In the genomic region with DNA sequence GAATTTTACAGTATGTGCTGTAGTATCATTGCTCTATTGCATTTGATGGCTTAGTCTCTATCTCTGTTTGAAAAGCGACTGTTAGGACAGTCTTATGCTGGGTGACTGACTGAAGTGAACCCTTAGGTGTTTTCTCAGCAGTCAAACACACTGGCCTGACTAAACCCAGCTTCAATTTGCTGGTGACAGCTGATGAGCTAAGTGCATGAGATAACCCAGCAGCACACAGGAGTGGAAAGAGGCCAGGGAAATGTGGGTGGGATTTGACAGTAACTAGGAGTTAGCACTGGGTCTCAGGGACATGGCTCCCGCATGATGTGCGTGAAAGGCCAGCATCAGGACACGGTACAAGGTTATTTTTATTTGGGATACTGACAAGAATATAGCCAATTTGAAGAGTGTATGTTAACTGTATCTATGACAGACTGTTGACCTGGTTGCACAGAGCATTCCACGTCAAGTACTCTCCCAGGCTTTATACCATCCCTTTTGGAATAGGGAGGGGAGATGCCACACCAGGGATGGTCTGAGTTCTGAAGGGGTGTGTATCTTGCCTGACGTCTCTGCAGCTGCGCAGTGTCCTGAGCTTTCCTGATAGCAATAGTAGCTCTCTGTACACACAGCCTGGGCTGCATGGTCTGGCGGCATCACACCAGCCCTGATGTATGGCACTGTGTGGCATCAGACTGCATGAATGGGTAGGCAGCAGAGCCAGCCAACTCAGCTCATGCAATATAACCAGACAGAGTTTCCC, we compare ENCODE assay signal across 30 cellular contexts.
DNase-seq lines count a peak whose midpoint lies in the region; ATAC-seq and TF ChIP-seq lines count a peak whose summit lies in the region.
"Had no signal": no experiment of that assay in that cellular context is flagged by ENCODE, and none has a peak within 500 bp of the region (broad histone marks: within the 10 kb centered on the region; RNA-seq: fewer than 3 reads in every experiment).

No MANE protein-coding gene starts in this region.

- H3K4me1 Mint-ChIP-seq in stimulated activated memory B cell treated with anti-CD40 and anti-IgM and Interleukin-4, amounts not matched to agents 10 μg/mL and 1 μg/mL and 100 μg/mL, for 72 hours = no peaks in the 10 kb centered on the region

- H4K20me1 ChIP-seq in SK-N-SH (ENCODE audit: insufficient read depth) = no peaks in the 10 kb centered on the region

- ATAC-seq in right cardiac atrium (peak; percentile 90), GM21367 (IDR thresholded peaks at IDR 0.05; ENCODE audit: unreplicated experiment) (no peak)
- peak; percentile 27 for ATAC-seq in stimulated activated memory B cell treated with anti-CD40 and anti-IgM and Interleukin-4, amounts not matched to agents 10 μg/mL and 1 μg/mL and 100 μg/mL, for 72 hours
- ATAC-seq: activated naive CD8-positive, alpha-beta T cell treated with anti-CD3 and anti-CD28 coated beads, Interleukin-2, amount 50 U/mL, for 24 hours; activated T-cell treated with anti-CD3 and anti-CD28 coated beads, Interleukin-2, amount 50 U/mL, for 72 hours; gastroesophageal sphincter; HepG2; left colon had no signal

- no peaks in the 10 kb centered on the region for H3K36me3 Mint-ChIP-seq in stimulated activated memory B cell treated with anti-CD40 and anti-IgM and Interleukin-4, amounts not matched to agents 10 μg/mL and 1 μg/mL and 100 μg/mL, for 72 hours
- H3K36me3 Mint-ChIP-seq: naive B cell, type B pancreatic cell had no signal

- no peak overlapping the region for H3K4me3 ChIP-seq in SK-N-SH (ENCODE audit: low read depth in 2 of 2, low read length in 1 of 2)
- no peak overlapping the region for H3K4me3 ChIP-seq in fibroblast of villous mesenchyme (ENCODE audit: low read depth, low read length)
- H3K4me3 ChIP-seq in right cardiac atrium (ENCODE audit: low read length) = no peak overlapping the region
- H3K4me3 ChIP-seq: BLaER1 treated with 17β-estradiol and CSF1 and Interleukin-3, amounts not matched to agents 10 nM and 100 nM; gastroesophageal sphincter; sigmoid colon had no signal

- CTCF ChIA-PET in SK-N-SH (lab: Yijun Ruan, JAX) = interaction anchor here (1.5 kb wide), 1 partner anchor 8 kb away, joined by 3 read pairs; no protein-coding TSS in a partner anchor

- no peaks in the 10 kb centered on the region for H3K79me2 ChIP-seq in SK-N-SH (ENCODE audit: insufficient read depth)

- H3K9me3 ChIP-seq in SK-N-SH = no peaks in the 10 kb centered on the region
- no peaks in the 10 kb centered on the region for H3K9me3 ChIP-seq in right cardiac atrium (ENCODE audit: control insufficient read depth, low read length)
- H3K9me3 ChIP-seq: gastroesophageal sphincter, sigmoid colon had no signal

- TF ChIP-seq CTCF in SK-N-SH (IDR thresholded peaks at IDR 0.05) (no peak), fibroblast of villous mesenchyme (IDR thresholded peaks at IDR 0.05; ENCODE audit: insufficient read depth, low read depth, low read length) (no peak)

- H3K9me2 ChIP-seq in SK-N-SH = no peaks in the 10 kb centered on the region

- 65% methylated on average over 5 of the region's 8 CpGs for WGBS in SK-N-SH (ENCODE audit: low lambda C conversion rate)
- 55% methylated on average over 8 of the region's 8 CpGs for WGBS in right cardiac atrium

- intact Hi-C loops in right cardiac atrium (cut with DNase I) = loop anchor here in 1 of 4 donors (10.0 kb wide), 1 partner anchor 115 kb away; no protein-coding TSS in a partner anchor

- no peak overlapping the region for H3K27ac Mint-ChIP-seq in stimulated activated memory B cell treated with anti-CD40 and anti-IgM and Interleukin-4, amounts not matched to agents 10 μg/mL and 1 μg/mL and 100 μg/mL, for 72 hours
- H3K27ac Mint-ChIP-seq: activated naive CD8-positive, alpha-beta T cell treated with anti-CD3 and anti-CD28 coated beads, Interleukin-2, amount 50 U/mL, for 24 hours; activated T-cell treated with anti-CD3 and anti-CD28 coated beads, Interleukin-2, amount 50 U/mL, for 72 hours; progenitor cell of endocrine pancreas; type B pancreatic cell had no signal

- DNase-seq in SK-N-SH = peak; percentile 51
- DNase-seq in fibroblast of villous mesenchyme (ENCODE audit: low read depth) = peak; percentile 52
- DNase-seq in right cardiac atrium = peak in 1 of 3 donors; percentile 30
- no peak for DNase-seq in NOMO-1 (lab: John Stamatoyannopoulos, UW; ENCODE audit: unreplicated experiment in 2 of 2)
- DNase-seq in NCI-H510A treated with DMSO at 0.1 percent for 48 hours (lab: John Stamatoyannopoulos, UW) = no peak
- DNase-seq: activated CD4-positive, alpha-beta T cell treated with anti-CD3 and anti-CD28 coated beads, Interleukin-2, amount 50 U/mL, for 48 hours; activated naive CD4-positive, alpha-beta T cell; activated naive CD8-positive, alpha-beta T cell treated with anti-CD3 and anti-CD28 coated beads, Interleukin-2, amount 50 U/mL, for 24 hours; activated T-cell treated with anti-CD3 and anti-CD28 coated beads, Interleukin-2, amount 50 U/mL, for 72 hours; HCEC 1CT; hypothalamus; left colon; midbrain; MV-4-11; naive B cell; NCI-H1436 treated with DMSO at 0.1 percent for 48 hours; NCI-H446; NCI-H774; nucleus accumbens; RPMI8226; sigmoid colon; stimulated activated CD4-positive, alpha-beta T cell treated with anti-CD3 and anti-CD28 coated beads, Interleukin-4, amount 100 ng/mL, for 24 hours; substantia nigra had no signal

- H3K9ac ChIP-seq in SK-N-SH = no peak overlapping the region
- H3K9ac ChIP-seq: BLaER1 treated with 17β-estradiol and CSF1 and Interleukin-3, amounts not matched to agents 10 nM and 100 nM had no signal

- peaks cover 10% of the 10 kb centered on the region for H3K27me3 Mint-ChIP-seq in stimulated activated memory B cell treated with anti-CD40 and anti-IgM and Interleukin-4, amounts not matched to agents 10 μg/mL and 1 μg/mL and 100 μg/mL, for 72 hours
- H3K27me3 Mint-ChIP-seq: naive B cell had no signal

- POLR2A ChIA-PET in SK-N-SH (lab: Yijun Ruan, JAX) = no interaction called here

- H3K36me3 ChIP-seq in SK-N-SH (replicated peaks in 1 of 2; ENCODE audit: control insufficient read depth in 1 of 2, insufficient read depth in 2 of 2, low read length in 1 of 2) = no peaks in the 10 kb centered on the region
- H3K36me3 ChIP-seq: gastroesophageal sphincter, sigmoid colon had no signal

- H3K4me2 ChIP-seq in SK-N-SH = no peak overlapping the region

- H2AFZ ChIP-seq in SK-N-SH (ENCODE audit: low read depth) = no peak overlapping the region

- no peaks in the 10 kb centered on the region for H3K9me3 Mint-ChIP-seq in stimulated activated memory B cell treated with anti-CD40 and anti-IgM and Interleukin-4, amounts not matched to agents 10 μg/mL and 1 μg/mL and 100 μg/mL, for 72 hours
- H3K9me3 Mint-ChIP-seq: activated naive CD8-positive, alpha-beta T cell treated with anti-CD3 and anti-CD28 coated beads, Interleukin-2, amount 50 U/mL, for 24 hours; activated T-cell treated with anti-CD3 and anti-CD28 coated beads, Interleukin-2, amount 50 U/mL, for 72 hours; type B pancreatic cell had no signal

- no peaks in the 10 kb centered on the region for H3K27me3 ChIP-seq in SK-N-SH (ENCODE audit: insufficient read depth)
- H3K27me3 ChIP-seq in right cardiac atrium (ENCODE audit: control insufficient read depth, insufficient read depth) = no peaks in the 10 kb centered on the region
- H3K27me3 ChIP-seq: gastroesophageal sphincter, sigmoid colon had no signal

- TF ChIP-seq EP300 in SK-N-SH (IDR thresholded peaks at IDR 0.05; ENCODE audit: borderline replicate concordance in 1 of 2, low read depth in 1 of 2, low read length in 1 of 2) = no peak

- H3K4me1 ChIP-seq in SK-N-SH (ENCODE audit: control insufficient read depth in 1 of 2, insufficient read depth in 2 of 2, low read depth in 1 of 2, low read length in 1 of 2) = peaks cover 7 to 13% of the 10 kb centered on the region in 2 experiments; a peak in 3 of 4 replicates
- no peaks in the 10 kb centered on the region for H3K4me1 ChIP-seq in right cardiac atrium (ENCODE audit: control insufficient read depth, insufficient read depth, low read length)
- H3K4me1 ChIP-seq: gastroesophageal sphincter had no signal

- H3K4me3 Mint-ChIP-seq in stimulated activated memory B cell treated with anti-CD40 and anti-IgM and Interleukin-4, amounts not matched to agents 10 μg/mL and 1 μg/mL and 100 μg/mL, for 72 hours = no peak overlapping the region
- H3K4me3 Mint-ChIP-seq: activated naive CD8-positive, alpha-beta T cell treated with anti-CD3 and anti-CD28 coated beads, Interleukin-2, amount 50 U/mL, for 24 hours; activated T-cell treated with anti-CD3 and anti-CD28 coated beads, Interleukin-2, amount 50 U/mL, for 72 hours; naive B cell; type B pancreatic cell had no signal

- H3K27ac ChIP-seq in SK-N-SH (ENCODE audit: low read depth in 2 of 2, low read length in 1 of 2) = peak overlapping the region; percentile 30 to 55; a peak in 2 of 4 replicates
- H3K27ac ChIP-seq in right cardiac atrium (ENCODE audit: low read length) = peak overlapping the region; percentile 63
- H3K27ac ChIP-seq: BLaER1 treated with 17β-estradiol and CSF1 and Interleukin-3, amounts not matched to agents 10 nM and 100 nM; gastroesophageal sphincter; sigmoid colon had no signal

- peaks cover 6% of the 10 kb centered on the region for H3F3A ChIP-seq in SK-N-SH (replicated peaks; ENCODE audit: insufficient read depth)

- no peak for TF ChIP-seq RAD21 in SK-N-SH (IDR thresholded peaks at IDR 0.05; ENCODE audit: low read length)

TF ChIP-seq in SK-N-SH, 30 proteins besides CTCF, POLR2A, EP300 and RAD21 (continues in another document):
- TF ChIP-seq, protein P1, sequence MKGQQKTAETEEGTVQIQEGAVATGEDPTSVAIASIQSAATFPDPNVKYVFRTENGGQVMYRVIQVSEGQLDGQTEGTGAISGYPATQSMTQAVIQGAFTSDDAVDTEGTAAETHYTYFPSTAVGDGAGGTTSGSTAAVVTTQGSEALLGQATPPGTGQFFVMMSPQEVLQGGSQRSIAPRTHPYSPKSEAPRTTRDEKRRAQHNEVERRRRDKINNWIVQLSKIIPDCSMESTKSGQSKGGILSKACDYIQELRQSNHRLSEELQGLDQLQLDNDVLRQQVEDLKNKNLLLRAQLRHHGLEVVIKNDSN (IDR thresholded peaks at IDR 0.05; ENCODE audit: borderline replicate concordance, low read depth) = no peak
- TF ChIP-seq GATA2 (CRISPR knock-in tag; IDR thresholded peaks at IDR 0.05) (no peak), POLR2AphosphoS5 (IDR thresholded peaks at IDR 0.05; ENCODE audit: low read depth, low read length) (no peak), MEF2A (IDR thresholded peaks at IDR 0.05; ENCODE audit: borderline replicate concordance, low read depth) (no peak), NRF1 (IDR thresholded peaks at IDR 0.05; ENCODE audit: low read depth, low read length) (peak; percentile 23; the same call in 1 of the 2 replicates)
- TF ChIP-seq, protein P2, sequence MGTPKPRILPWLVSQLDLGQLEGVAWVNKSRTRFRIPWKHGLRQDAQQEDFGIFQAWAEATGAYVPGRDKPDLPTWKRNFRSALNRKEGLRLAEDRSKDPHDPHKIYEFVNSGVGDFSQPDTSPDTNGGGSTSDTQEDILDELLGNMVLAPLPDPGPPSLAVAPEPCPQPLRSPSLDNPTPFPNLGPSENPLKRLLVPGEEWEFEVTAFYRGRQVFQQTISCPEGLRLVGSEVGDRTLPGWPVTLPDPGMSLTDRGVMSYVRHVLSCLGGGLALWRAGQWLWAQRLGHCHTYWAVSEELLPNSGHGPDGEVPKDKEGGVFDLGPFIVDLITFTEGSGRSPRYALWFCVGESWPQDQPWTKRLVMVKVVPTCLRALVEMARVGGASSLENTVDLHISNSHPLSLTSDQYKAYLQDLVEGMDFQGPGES (IDR thresholded peaks at IDR 0.05; ENCODE audit: low read depth, low read length) = no peak

Comparison
In these comparisons a context has a peak if more than half of its experiments do, and no peak if none do; other contexts are left out.
1. DNase-seq: peak in SK-N-SH (single experiment) and fibroblast of villous mesenchyme (single experiment); none in NOMO-1 (0 of 2) and NCI-H510A treated with DMSO at 0.1 percent for 48 hours (single experiment).